1 cellular context compared by ENCODE assay signal in genomic region chr6:24493945-24494725, GRCh38.
TF ChIP-seq lines count a peak whose summit lies in the region.

No MANE protein-coding gene starts in this region.

TF ChIP-seq in H1, 55 proteins besides CTCF, POLR2A, EP300 and RAD21:
- TF ChIP-seq RNF2 (IDR thresholded peaks at IDR 0.05; ENCODE audit: borderline replicate concordance, low read depth, low read length, missing control alignments, poor library complexity, severe bottlenecking) (no peak), GABPA (IDR thresholded peaks at IDR 0.05; ENCODE audit: borderline replicate concordance, insufficient read depth, low read length) (no peak), SIN3A (conservative IDR thresholded peaks at IDR 0.05 in 1 of 2, IDR thresholded peaks at IDR 0.05 in 1 of 2; ENCODE audit: low read depth in 1 of 2, low read length in 2 of 2) (no peak), RBBP5 (IDR thresholded peaks at IDR 0.05; ENCODE audit: borderline replicate concordance, low read depth, low read length) (no peak), JUN (IDR thresholded peaks at IDR 0.05; ENCODE audit: low read depth, low read length) (no peak), POLR2AphosphoS5 (IDR thresholded peaks at IDR 0.05; ENCODE audit: low read depth, low read length) (no peak), BRCA1 (IDR thresholded peaks at IDR 0.05; ENCODE audit: low read depth, low read length) (no peak), CHD7 (IDR thresholded peaks at IDR 0.05; ENCODE audit: insufficient replicate concordance, low read length) (no peak)
